8 cellular contexts compared by ENCODE assay signal in genomic region chr7:140397784-140398750, GRCh38. TPM values are rescaled to one million over a fixed set of nuclear protein-coding genes. Genes with fewer than 3 reads are reported as not detected.
DNase-seq lines count a peak whose midpoint lies in the region; ATAC-seq and TF ChIP-seq lines count a peak whose summit lies in the region.

A gene with protein sequence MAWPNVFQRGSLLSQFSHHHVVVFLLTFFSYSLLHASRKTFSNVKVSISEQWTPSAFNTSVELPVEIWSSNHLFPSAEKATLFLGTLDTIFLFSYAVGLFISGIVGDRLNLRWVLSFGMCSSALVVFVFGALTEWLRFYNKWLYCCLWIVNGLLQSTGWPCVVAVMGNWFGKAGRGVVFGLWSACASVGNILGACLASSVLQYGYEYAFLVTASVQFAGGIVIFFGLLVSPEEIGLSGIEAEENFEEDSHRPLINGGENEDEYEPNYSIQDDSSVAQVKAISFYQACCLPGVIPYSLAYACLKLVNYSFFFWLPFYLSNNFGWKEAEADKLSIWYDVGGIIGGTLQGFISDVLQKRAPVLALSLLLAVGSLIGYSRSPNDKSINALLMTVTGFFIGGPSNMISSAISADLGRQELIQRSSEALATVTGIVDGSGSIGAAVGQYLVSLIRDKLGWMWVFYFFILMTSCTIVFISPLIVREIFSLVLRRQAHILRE (minus strand): TSS chr7:140398530. CDS start chr7:140382526, 16,004 bp downstream.

- POLR2A ChIA-PET in CD8-positive, alpha-beta memory T cell (lab: Charles Lee): interaction anchor here (0.5 to 1.7 kb wide), 4 partner anchors 14 to 1053 kb away, joined by 3 to 15 read pairs (median 5); no protein-coding TSS in a partner anchor

- peak within 1 kb of the TSS; percentile 62 for H3K9ac ChIP-seq in OCI-LY1 (ENCODE audit: low read length)

- no peaks in the 10 kb centered on the region for H3K27me3 ChIP-seq in CD8-positive, alpha-beta memory T cell (ENCODE audit: insufficient read depth, low read length, poor library complexity, severe bottlenecking)
- peaks cover 17% of the 10 kb centered on the region; the same call in 1 of the 2 replicates for H3K27me3 ChIP-seq in OCI-LY1 (ENCODE audit: insufficient read depth, low read length)

- H3K27me3 Mint-ChIP-seq in CD8-positive, alpha-beta memory T cell: no peaks in the 10 kb centered on the region

- CTCF ChIA-PET in CD8-positive, alpha-beta memory T cell (lab: Charles Lee): interaction anchor here (0.6 to 1.0 kb wide), 2 partner anchors 13 to 97 kb away, joined by 3 to 4 read pairs; no protein-coding TSS in a partner anchor

- no peaks in the 10 kb centered on the region for H4K20me1 ChIP-seq in OCI-LY1 (ENCODE audit: insufficient read depth, low read length)

- no peaks in the 10 kb centered on the region for H3F3A ChIP-seq in OCI-LY1 (ENCODE audit: insufficient read depth, low read length)

- H3K27ac ChIP-seq in CD8-positive, alpha-beta memory T cell (ENCODE audit: low read depth, low read length): peak within 1 kb of the TSS; percentile 68
- no peak within 1 kb of the TSS for H3K27ac ChIP-seq in OCI-LY1 (ENCODE audit: low read depth, low read length, poor library complexity, severe bottlenecking)

- peak within 1 kb of the TSS; percentile 69 for H3K4me2 ChIP-seq in OCI-LY1 (ENCODE audit: low read length)

- intact Hi-C loops in mucosa of descending colon (cut with DNase I, micrococcal nuclease): no loop called here

- H2AFZ ChIP-seq in OCI-LY1 (ENCODE audit: low read length): no peak within 1 kb of the TSS

- no peaks in the 10 kb centered on the region for H3K9me3 Mint-ChIP-seq in CD8-positive, alpha-beta memory T cell

- TF ChIP-seq CTCF in OCI-LY1 (IDR thresholded peaks at IDR 0.05; ENCODE audit: low read length) (no peak), epithelial cell of esophagus (IDR thresholded peaks at IDR 0.05; ENCODE audit: insufficient read depth, low read depth, low read length, missing control alignments) (no peak), mucosa of descending colon (IDR thresholded peaks at IDR 0.05) (no peak)

- H3K4me1 ChIP-seq in CD8-positive, alpha-beta memory T cell (ENCODE audit: insufficient read depth, low read length): peaks cover 7% of the 10 kb centered on the region
- H3K4me1 ChIP-seq in OCI-LY1 (ENCODE audit: insufficient read depth, low read length, severe bottlenecking) (peaks cover 7% of the 10 kb centered on the region), mucosa of descending colon (ENCODE audit: low read depth) (peaks cover 10% of the 10 kb centered on the region)

- DNase-seq in CD8-positive, alpha-beta memory T cell: peak; percentile 78 to 88 (median 83)
- DNase-seq in HPDE6-E6E7 (ENCODE audit: extremely low spot score) (peak; percentile 89), activated T-cell treated with anti-CD3 and anti-CD28 coated beads for 4 hours (peak; percentile 86), epithelial cell of esophagus (ENCODE audit: low read depth) (peak; percentile 87), mucosa of descending colon (peak; percentile 90 to 95 (median 93))
- DNase-seq in stimulated activated CD8-positive, alpha-beta memory T cell treated with anti-CD3 and anti-CD28 coated beads, Interleukin-4, amount 100 ng/mL, for 24 hours (ENCODE audit: low read depth): peak; percentile 82

- H3K9me2 ChIP-seq in OCI-LY1 (ENCODE audit: low read depth, low read length): no peaks in the 10 kb centered on the region

- peaks cover 0 to 4% (median 1%) of the 10 kb centered on the region in 3 donors for H3K36me3 Mint-ChIP-seq in CD8-positive, alpha-beta memory T cell

- H3K4me3 ChIP-seq in CD8-positive, alpha-beta memory T cell (ENCODE audit: low read length): peak within 1 kb of the TSS; percentile 71
- peak within 1 kb of the TSS; percentile 74 for H3K4me3 ChIP-seq in OCI-LY1 (ENCODE audit: low read depth, low read length, poor library complexity, severe bottlenecking)
- H3K4me3 ChIP-seq in epithelial cell of esophagus (ENCODE audit: low read length): peak within 1 kb of the TSS; percentile 82
- H3K4me3 ChIP-seq in mucosa of descending colon: peak within 1 kb of the TSS; percentile 92

- ATAC-seq in GM19463 (IDR thresholded peaks at IDR 0.05; ENCODE audit: unreplicated experiment) (peak; percentile 99), mucosa of descending colon (peak; percentile 99)

- no peaks in the 10 kb centered on the region for H3K9me3 ChIP-seq in CD8-positive, alpha-beta memory T cell (ENCODE audit: low read length)
- H3K9me3 ChIP-seq in OCI-LY1 (ENCODE audit: low read length): no peaks in the 10 kb centered on the region
- H3K9me3 ChIP-seq in mucosa of descending colon: no peaks in the 10 kb centered on the region

- H3K79me2 ChIP-seq in OCI-LY1 (ENCODE audit: insufficient read depth, low read length): no peaks in the 10 kb centered on the region

- no peaks in the 10 kb centered on the region for H3K36me3 ChIP-seq in CD8-positive, alpha-beta memory T cell (ENCODE audit: insufficient read depth, low read length)
- H3K36me3 ChIP-seq in OCI-LY1 (ENCODE audit: insufficient read depth, low read length): no peaks in the 10 kb centered on the region
- H3K36me3 ChIP-seq in mucosa of descending colon (ENCODE audit: low read depth): no peaks in the 10 kb centered on the region

- peaks cover 14 to 30% (median 24%) of the 10 kb centered on the region in 3 donors for H3K4me1 Mint-ChIP-seq in CD8-positive, alpha-beta memory T cell

- peak within 1 kb of the TSS; percentile 49 to 98 (median 90) for H3K27ac Mint-ChIP-seq in CD8-positive, alpha-beta memory T cell

- peak within 1 kb of the TSS; percentile 88 to 96 (median 93) for H3K4me3 Mint-ChIP-seq in CD8-positive, alpha-beta memory T cell

RNA-seq across cellular contexts. Expression of the gene that starts here (rescaled TPM):
- total RNA-seq in CD8-positive, alpha-beta memory T cell: 10 to 100 TPM; 56.6 to 57.2 TPM
- polyA plus RNA-seq in CD8-positive, alpha-beta memory T cell: 12.0 TPM
- 10 to 100 TPM; 49.0 to 68.6 (median 55.8) TPM for total RNA-seq in mucosa of descending colon
